Comparison of ENCODE assay signal across 1 cellular context in the genomic region with DNA sequence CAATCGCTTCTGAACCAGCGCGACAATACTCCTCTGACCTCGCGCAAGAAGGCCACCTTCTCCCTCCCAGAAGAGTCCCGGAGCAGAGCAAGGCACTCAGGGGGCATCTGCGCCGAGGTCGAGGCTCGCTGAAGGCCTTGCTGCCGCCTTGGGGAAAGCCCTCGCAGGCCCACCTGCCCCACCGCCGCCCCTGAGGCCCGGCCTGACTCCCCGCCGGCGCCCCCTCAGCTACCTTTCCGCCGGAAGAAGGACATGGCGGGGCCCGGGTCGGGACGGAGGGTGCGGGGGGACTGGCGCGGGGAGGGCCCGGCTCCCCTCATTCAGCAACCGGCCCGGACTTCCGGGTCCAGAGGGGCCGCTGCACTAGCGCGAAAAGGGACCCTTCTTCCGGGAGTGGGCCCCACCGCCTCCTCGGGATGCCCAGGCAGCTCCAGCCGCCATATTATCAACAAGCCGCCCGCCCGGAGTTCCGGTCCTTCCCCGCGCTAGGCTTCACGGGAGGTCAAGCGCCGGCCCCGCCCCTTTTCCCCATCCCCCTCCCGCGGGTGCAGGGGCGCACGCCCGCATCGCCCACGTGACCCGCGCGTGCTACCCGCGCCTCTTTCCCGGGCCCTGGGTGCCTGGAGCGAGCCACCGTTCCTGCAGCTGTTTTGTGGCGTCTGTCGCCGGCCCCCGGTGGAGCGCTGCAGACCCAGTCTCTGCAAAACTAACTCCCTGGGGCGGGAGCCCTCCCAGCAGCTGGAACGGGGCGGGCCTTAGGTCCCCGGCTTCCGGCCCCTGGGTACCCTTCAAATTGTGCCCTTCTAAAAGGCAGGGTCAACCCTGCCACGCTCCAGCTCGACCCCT.
TF ChIP-seq lines count a peak whose summit lies in the region.

A gene with protein sequence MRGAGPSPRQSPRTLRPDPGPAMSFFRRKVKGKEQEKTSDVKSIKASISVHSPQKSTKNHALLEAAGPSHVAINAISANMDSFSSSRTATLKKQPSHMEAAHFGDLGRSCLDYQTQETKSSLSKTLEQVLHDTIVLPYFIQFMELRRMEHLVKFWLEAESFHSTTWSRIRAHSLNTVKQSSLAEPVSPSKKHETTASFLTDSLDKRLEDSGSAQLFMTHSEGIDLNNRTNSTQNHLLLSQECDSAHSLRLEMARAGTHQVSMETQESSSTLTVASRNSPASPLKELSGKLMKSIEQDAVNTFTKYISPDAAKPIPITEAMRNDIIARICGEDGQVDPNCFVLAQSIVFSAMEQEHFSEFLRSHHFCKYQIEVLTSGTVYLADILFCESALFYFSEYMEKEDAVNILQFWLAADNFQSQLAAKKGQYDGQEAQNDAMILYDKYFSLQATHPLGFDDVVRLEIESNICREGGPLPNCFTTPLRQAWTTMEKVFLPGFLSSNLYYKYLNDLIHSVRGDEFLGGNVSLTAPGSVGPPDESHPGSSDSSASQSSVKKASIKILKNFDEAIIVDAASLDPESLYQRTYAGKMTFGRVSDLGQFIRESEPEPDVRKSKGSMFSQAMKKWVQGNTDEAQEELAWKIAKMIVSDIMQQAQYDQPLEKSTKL (minus strand): TSS at position 469 of the 846 bp plus-strand sequence. CDS start 149 bp downstream, at position 320.

TF ChIP-seq in GM12878, 131 proteins besides CTCF, POLR2A, EP300 and RAD21 (continued from another document and continues in another):
- TF ChIP-seq, protein P1, sequence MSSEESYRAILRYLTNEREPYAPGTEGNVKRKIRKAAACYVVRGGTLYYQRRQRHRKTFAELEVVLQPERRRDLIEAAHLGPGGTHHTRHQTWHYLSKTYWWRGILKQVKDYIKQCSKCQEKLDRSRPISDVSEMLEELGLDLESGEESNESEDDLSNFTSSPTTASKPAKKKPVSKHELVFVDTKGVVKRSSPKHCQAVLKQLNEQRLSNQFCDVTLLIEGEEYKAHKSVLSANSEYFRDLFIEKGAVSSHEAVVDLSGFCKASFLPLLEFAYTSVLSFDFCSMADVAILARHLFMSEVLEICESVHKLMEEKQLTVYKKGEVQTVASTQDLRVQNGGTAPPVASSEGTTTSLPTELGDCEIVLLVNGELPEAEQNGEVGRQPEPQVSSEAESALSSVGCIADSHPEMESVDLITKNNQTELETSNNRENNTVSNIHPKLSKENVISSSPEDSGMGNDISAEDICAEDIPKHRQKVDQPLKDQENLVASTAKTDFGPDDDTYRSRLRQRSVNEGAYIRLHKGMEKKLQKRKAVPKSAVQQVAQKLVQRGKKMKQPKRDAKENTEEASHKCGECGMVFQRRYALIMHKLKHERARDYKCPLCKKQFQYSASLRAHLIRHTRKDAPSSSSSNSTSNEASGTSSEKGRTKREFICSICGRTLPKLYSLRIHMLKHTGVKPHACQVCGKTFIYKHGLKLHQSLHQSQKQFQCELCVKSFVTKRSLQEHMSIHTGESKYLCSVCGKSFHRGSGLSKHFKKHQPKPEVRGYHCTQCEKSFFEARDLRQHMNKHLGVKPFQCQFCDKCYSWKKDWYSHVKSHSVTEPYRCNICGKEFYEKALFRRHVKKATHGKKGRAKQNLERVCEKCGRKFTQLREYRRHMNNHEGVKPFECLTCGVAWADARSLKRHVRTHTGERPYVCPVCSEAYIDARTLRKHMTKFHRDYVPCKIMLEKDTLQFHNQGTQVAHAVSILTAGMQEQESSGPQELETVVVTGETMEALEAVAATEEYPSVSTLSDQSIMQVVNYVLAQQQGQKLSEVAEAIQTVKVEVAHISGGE (CRISPR knock-in tag; IDR thresholded peaks at IDR 0.05), result no peak
- TF ChIP-seq SMARCA5 (IDR thresholded peaks at IDR 0.05) (no peak), PAX8 (IDR thresholded peaks at IDR 0.05) (no peak), IRF5 (IDR thresholded peaks at IDR 0.05; ENCODE audit: borderline replicate concordance) (no peak), NFXL1 (IDR thresholded peaks at IDR 0.05; ENCODE audit: borderline replicate concordance) (no peak), TAF1 (IDR thresholded peaks at IDR 0.05; ENCODE audit: borderline replicate concordance, low read depth, low read length) (peak; percentile 83), SIX5 (IDR thresholded peaks at IDR 0.05; ENCODE audit: low read depth, low read length, severe bottlenecking) (no peak), BACH1 (IDR thresholded peaks at IDR 0.05; ENCODE audit: borderline replicate concordance) (peak; percentile 57; the same call in 1 of the 2 replicates), ZNF207 (IDR thresholded peaks at IDR 0.05; ENCODE audit: borderline replicate concordance) (no peak), PAX5 (IDR thresholded peaks at IDR 0.05; ENCODE audit: borderline replicate concordance, low read depth, low read length) (peak; percentile 63; the same call in 1 of the 2 replicates), IRF3 (IDR thresholded peaks at IDR 0.05) (no peak), GABPA (IDR thresholded peaks at IDR 0.05; ENCODE audit: low read depth) (peak; percentile 72; the same call in 1 of the 2 replicates), RFX5 (IDR thresholded peaks at IDR 0.05; ENCODE audit: low read depth, low read length) (no peak), E2F8 (IDR thresholded peaks at IDR 0.05; ENCODE audit: low read depth, partially characterized antibody) (no peak), HSF1 (IDR thresholded peaks at IDR 0.05; ENCODE audit: low read depth, low read length) (no peak), NBN (IDR thresholded peaks at IDR 0.05) (0 out of 2 replicates have a peak, but pooled peaks have one; percentile 24), ZNF592 (IDR thresholded peaks at IDR 0.05) (no peak), CBFB (IDR thresholded peaks at IDR 0.05; ENCODE audit: low read depth) (no peak), BRCA1 (IDR thresholded peaks at IDR 0.05; ENCODE audit: low read depth, low read length) (no peak), HCFC1 (IDR thresholded peaks at IDR 0.05; ENCODE audit: low read length) (peak; percentile 55), ETV6 (conservative IDR thresholded peaks at IDR 0.05 in 1 of 2, IDR thresholded peaks at IDR 0.05 in 1 of 2; ENCODE audit: borderline replicate concordance in 1 of 2, low read depth in 1 of 2) (peak in 1 of 2 experiments; percentile 45; a peak in 1 of 4 replicates), ZZZ3 (IDR thresholded peaks at IDR 0.05; ENCODE audit: control insufficient read depth, insufficient read length, low read depth) (no peak), IKZF2 (IDR thresholded peaks at IDR 0.05) (peak; percentile 41 to 68; a peak in 3 of 4 replicates), TCF12 (IDR thresholded peaks at IDR 0.05; ENCODE audit: low read depth, low read length) (peak; percentile 4; the same call in 1 of the 2 replicates), GATAD2B (conservative IDR thresholded peaks at IDR 0.05; ENCODE audit: low read depth) (0 out of 2 replicates have a peak, but pooled peaks have one; percentile 50), BHLHE40 (IDR thresholded peaks at IDR 0.05; ENCODE audit: borderline replicate concordance in 1 of 2, low read depth in 2 of 2, low read length in 1 of 2) (peak; percentile 95 to 98)
- TF ChIP-seq, protein P2, sequence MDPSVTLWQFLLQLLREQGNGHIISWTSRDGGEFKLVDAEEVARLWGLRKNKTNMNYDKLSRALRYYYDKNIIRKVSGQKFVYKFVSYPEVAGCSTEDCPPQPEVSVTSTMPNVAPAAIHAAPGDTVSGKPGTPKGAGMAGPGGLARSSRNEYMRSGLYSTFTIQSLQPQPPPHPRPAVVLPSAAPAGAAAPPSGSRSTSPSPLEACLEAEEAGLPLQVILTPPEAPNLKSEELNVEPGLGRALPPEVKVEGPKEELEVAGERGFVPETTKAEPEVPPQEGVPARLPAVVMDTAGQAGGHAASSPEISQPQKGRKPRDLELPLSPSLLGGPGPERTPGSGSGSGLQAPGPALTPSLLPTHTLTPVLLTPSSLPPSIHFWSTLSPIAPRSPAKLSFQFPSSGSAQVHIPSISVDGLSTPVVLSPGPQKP (IDR thresholded peaks at IDR 0.05; ENCODE audit: low read depth, low read length), result peak; percentile 77
- TF ChIP-seq, protein P3, sequence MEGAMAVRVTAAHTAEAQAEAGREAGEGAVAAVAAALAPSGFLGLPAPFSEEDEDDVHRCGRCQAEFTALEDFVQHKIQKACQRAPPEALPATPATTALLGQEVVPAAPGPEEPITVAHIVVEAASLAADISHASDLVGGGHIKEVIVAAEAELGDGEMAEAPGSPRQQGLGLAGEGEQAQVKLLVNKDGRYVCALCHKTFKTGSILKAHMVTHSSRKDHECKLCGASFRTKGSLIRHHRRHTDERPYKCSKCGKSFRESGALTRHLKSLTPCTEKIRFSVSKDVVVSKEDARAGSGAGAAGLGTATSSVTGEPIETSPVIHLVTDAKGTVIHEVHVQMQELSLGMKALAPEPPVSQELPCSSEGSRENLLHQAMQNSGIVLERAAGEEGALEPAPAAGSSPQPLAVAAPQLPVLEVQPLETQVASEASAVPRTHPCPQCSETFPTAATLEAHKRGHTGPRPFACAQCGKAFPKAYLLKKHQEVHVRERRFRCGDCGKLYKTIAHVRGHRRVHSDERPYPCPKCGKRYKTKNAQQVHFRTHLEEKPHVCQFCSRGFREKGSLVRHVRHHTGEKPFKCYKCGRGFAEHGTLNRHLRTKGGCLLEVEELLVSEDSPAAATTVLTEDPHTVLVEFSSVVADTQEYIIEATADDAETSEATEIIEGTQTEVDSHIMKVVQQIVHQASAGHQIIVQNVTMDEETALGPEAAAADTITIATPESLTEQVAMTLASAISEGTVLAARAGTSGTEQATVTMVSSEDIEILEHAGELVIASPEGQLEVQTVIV (IDR thresholded peaks at IDR 0.05; ENCODE audit: borderline replicate concordance, partially characterized antibody), result peak; percentile 40
